ENCODE assay signal across 1 cellular context in genomic region chr11:68974421-68975194, GRCh38.
TF ChIP-seq lines count a peak whose summit lies in the region.

No MANE protein-coding gene starts in this region.

TF ChIP-seq in endothelial cell of umbilical vein, 7 proteins besides CTCF, POLR2A, EP300 and RAD21:
- TF ChIP-seq FOS (IDR thresholded peaks at IDR 0.05; ENCODE audit: borderline replicate concordance, insufficient read depth, low read length) (no peak), POLR2AphosphoS5 (IDR thresholded peaks at IDR 0.05; ENCODE audit: insufficient read depth, low read depth, low read length) (no peak), EZH2 (IDR thresholded peaks at IDR 0.05; ENCODE audit: borderline replicate concordance, low read depth, low read length, severe bottlenecking) (no peak), MAX (IDR thresholded peaks at IDR 0.05; ENCODE audit: insufficient read depth, insufficient read length) (no peak), JUN (IDR thresholded peaks at IDR 0.05; ENCODE audit: borderline replicate concordance, insufficient read depth, insufficient read length, low read depth) (no peak), MYC (IDR thresholded peaks at IDR 0.05; ENCODE audit: low read depth, low read length) (no peak), GATA2 (IDR thresholded peaks at IDR 0.05; ENCODE audit: insufficient read depth, insufficient read length, low read depth, low read length) (no peak)
